Comparison of ENCODE assay signal across 21 cellular contexts in the genomic region with DNA sequence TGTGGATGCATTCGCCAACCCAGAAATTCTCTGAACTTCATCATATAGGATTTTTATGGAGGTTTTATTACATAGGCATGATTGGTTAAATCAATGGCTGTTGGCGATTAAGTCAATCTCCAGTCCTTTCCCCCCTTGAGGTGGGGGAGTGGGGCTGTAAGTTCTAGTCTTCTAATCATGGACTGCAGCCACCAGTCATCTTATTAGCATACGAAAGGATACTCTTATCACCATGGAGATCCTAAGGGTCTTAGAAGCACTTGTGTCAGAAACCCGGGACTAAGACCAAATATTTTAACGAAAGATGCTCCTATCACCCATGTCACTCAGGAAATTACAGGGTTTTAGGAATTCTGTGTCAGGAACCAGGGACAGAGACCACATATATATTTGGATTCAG.
"Had no signal": no experiment of that assay in that cellular context is flagged by ENCODE, and none has a peak within 500 bp of the region (broad histone marks: within the 10 kb centered on the region; RNA-seq: fewer than 3 reads in every experiment).

No MANE protein-coding gene starts in this region.

- DNase-seq: cortex of kidney; effector memory CD8-positive, alpha-beta T cell; hypothalamus; left ventricle myocardium superior; lower lobe of right lung; mucosa of descending colon; naive B cell; psoas muscle; right cardiac atrium; sigmoid colon; spleen; stimulated activated CD4-positive, alpha-beta T cell treated with anti-CD3 and anti-CD28 coated beads, Interleukin-4, amount 100 ng/mL, for 4 hours; stimulated activated naive CD8-positive, alpha-beta T cell treated with anti-CD3 and anti-CD28 coated beads, Interleukin-15, Interleukin-2, amounts not matched to agents 100 U/mL and 50 U/mL, for 24 hours had no signal

- H3K4me1 Mint-ChIP-seq: mesothelial cell of epicardium had no signal

- H3K9me3 ChIP-seq: mucosa of descending colon, sigmoid colon, thoracic aorta, vagina had no signal

- H3K27me3 Mint-ChIP-seq: effector memory CD8-positive, alpha-beta T cell; memory B cell; naive B cell; natural killer cell treated with Interleukin-12 subunit alpha and Interleukin-12 subunit beta and Interleukin-15 and Interleukin-18, amount 100 ng/mL, for 72 hours; stimulated activated memory B cell treated with anti-CD40 and anti-IgM and Interleukin-4, amounts not matched to agents 10 μg/mL and 1 μg/mL and 100 μg/mL, for 72 hours had no signal

- ATAC-seq: effector memory CD8-positive, alpha-beta T cell; left ventricle myocardium superior; lower lobe of right lung; mucosa of descending colon; natural killer cell treated with Interleukin-12 subunit alpha and Interleukin-12 subunit beta and Interleukin-15 and Interleukin-18, amount 100 ng/mL, for 72 hours; psoas muscle; right cardiac atrium; stimulated activated memory B cell treated with anti-CD40 and anti-IgM and Interleukin-4, amounts not matched to agents 10 μg/mL and 1 μg/mL and 100 μg/mL, for 72 hours; stimulated activated naive CD8-positive, alpha-beta T cell treated with anti-CD3 and anti-CD28 coated beads, Interleukin-15, Interleukin-2, amounts not matched to agents 100 U/mL and 50 U/mL, for 24 hours had no signal

- H3K27ac Mint-ChIP-seq: effector memory CD8-positive, alpha-beta T cell; memory B cell; mesothelial cell of epicardium; natural killer cell treated with Interleukin-12 subunit alpha and Interleukin-12 subunit beta and Interleukin-15 and Interleukin-18, amount 100 ng/mL, for 72 hours; stimulated activated memory B cell treated with anti-CD40 and anti-IgM and Interleukin-4, amounts not matched to agents 10 μg/mL and 1 μg/mL and 100 μg/mL, for 72 hours had no signal

- H3K4me1 ChIP-seq: sigmoid colon, vagina had no signal

- H3K4me3 ChIP-seq: lower lobe of right lung, mucosa of descending colon, psoas muscle, sigmoid colon, spleen, thoracic aorta, tibial nerve, vagina had no signal

- H3K27me3 ChIP-seq: sigmoid colon, spleen, tibial nerve, vagina had no signal

- H3K27ac ChIP-seq: lower lobe of right lung, psoas muscle, sigmoid colon, spleen, thoracic aorta, tibial nerve, vagina had no signal

- H3K4me3 Mint-ChIP-seq: effector memory CD8-positive, alpha-beta T cell; memory B cell; mesothelial cell of epicardium; naive B cell; natural killer cell treated with Interleukin-12 subunit alpha and Interleukin-12 subunit beta and Interleukin-15 and Interleukin-18, amount 100 ng/mL, for 72 hours; neural crest cell; stimulated activated memory B cell treated with anti-CD40 and anti-IgM and Interleukin-4, amounts not matched to agents 10 μg/mL and 1 μg/mL and 100 μg/mL, for 72 hours had no signal
